ENCODE assay signal across 1 cellular context in genomic region chr1:160193091-160193819, GRCh38.
A peak's percentile ranks its signal among the peaks of the same experiment; 100 is the strongest.
TF ChIP-seq lines count a peak whose summit lies in the region.

No MANE protein-coding gene starts in this region.

TF ChIP-seq in GM12878, 131 proteins besides CTCF, POLR2A, EP300 and RAD21 (continued from another document and continues in another):
- TF ChIP-seq ZBTB11 (CRISPR knock-in tag; IDR thresholded peaks at IDR 0.05) (no peak), LARP7 (IDR thresholded peaks at IDR 0.05) (0 out of 2 replicates have a peak, but pooled peaks have one; percentile 30), YY1 (IDR thresholded peaks at IDR 0.05; ENCODE audit: low read depth, low read length) (peak; percentile 88), ATF2 (IDR thresholded peaks at IDR 0.05; ENCODE audit: low read length) (peak; percentile 82), PBX3 (IDR thresholded peaks at IDR 0.05; ENCODE audit: insufficient replicate concordance, low read depth, low read length) (no peak), MLLT1 (IDR thresholded peaks at IDR 0.05) (no peak), TCF3 (IDR thresholded peaks at IDR 0.05; ENCODE audit: borderline replicate concordance, insufficient read depth, low read depth, low read length) (no peak), CREB1 (IDR thresholded peaks at IDR 0.05; ENCODE audit: low read depth) (no peak), GATAD2B (conservative IDR thresholded peaks at IDR 0.05; ENCODE audit: low read depth) (peak; percentile 62; the same call in 1 of the 2 replicates), BRCA1 (IDR thresholded peaks at IDR 0.05; ENCODE audit: low read depth, low read length) (no peak), HDGF (IDR thresholded peaks at IDR 0.05) (no peak), MYC (IDR thresholded peaks at IDR 0.05; ENCODE audit: insufficient read depth, insufficient read length, insufficient replicate concordance, low read length, severe bottlenecking) (no peak), MEF2A (IDR thresholded peaks at IDR 0.05; ENCODE audit: insufficient read depth, low read depth, low read length) (peak; percentile 75; the same call in 1 of the 2 replicates), WRNIP1 (IDR thresholded peaks at IDR 0.05; ENCODE audit: borderline replicate concordance, low read depth, low read length) (peak; percentile 54; the same call in 1 of the 2 replicates), MEF2B (IDR thresholded peaks at IDR 0.05; ENCODE audit: partially characterized antibody, poor library complexity, severe bottlenecking) (no peak), PAX5 (IDR thresholded peaks at IDR 0.05; ENCODE audit: borderline replicate concordance, low read depth, low read length) (0 out of 2 replicates have a peak, but pooled peaks have one; percentile 36), ATF7 (IDR thresholded peaks at IDR 0.05; ENCODE audit: low read depth) (peak; percentile 97), IRF4 (IDR thresholded peaks at IDR 0.05; ENCODE audit: low read depth, low read length) (peak; percentile 78), POU2F2 (IDR thresholded peaks at IDR 0.05; ENCODE audit: borderline replicate concordance, low read depth, low read length) (peak; percentile 88; the same call in 2 of the 3 replicates), POLR2AphosphoS2 (IDR thresholded peaks at IDR 0.05; ENCODE audit: low read depth, low read length) (no peak), POLR2AphosphoS5 (IDR thresholded peaks at IDR 0.05; ENCODE audit: low read length) (no peak), TCF12 (IDR thresholded peaks at IDR 0.05; ENCODE audit: low read depth, low read length) (0 out of 2 replicates have a peak, but pooled peaks have one; percentile 28), USF2 (IDR thresholded peaks at IDR 0.05; ENCODE audit: borderline replicate concordance, low read depth, low read length) (no peak), NR2C2 (IDR thresholded peaks at IDR 0.05; ENCODE audit: borderline replicate concordance, control insufficient read depth, insufficient read length, low read depth) (no peak), EZH2 (IDR thresholded peaks at IDR 0.05; ENCODE audit: borderline replicate concordance, control insufficient read depth, low read depth, low read length) (no peak), KLF5 (IDR thresholded peaks at IDR 0.05; ENCODE audit: partially characterized antibody) (no peak), CEBPB (IDR thresholded peaks at IDR 0.05; ENCODE audit: borderline replicate concordance in 1 of 2, low read depth in 2 of 2, low read length in 2 of 2) (no peak), BMI1 (IDR thresholded peaks at IDR 0.05; ENCODE audit: borderline replicate concordance) (no peak), ZBTB4 (CRISPR knock-in tag; IDR thresholded peaks at IDR 0.05) (no peak), SMARCA5 (IDR thresholded peaks at IDR 0.05) (peak; percentile 57; the same call in 1 of the 2 replicates), BHLHE40 (IDR thresholded peaks at IDR 0.05; ENCODE audit: borderline replicate concordance in 1 of 2, low read depth in 2 of 2, low read length in 1 of 2) (peak in 1 of 2 experiments; percentile 65; a peak in 1 of 4 replicates), RBBP5 (conservative IDR thresholded peaks at IDR 0.05) (no peak), TCF7 (IDR thresholded peaks at IDR 0.05; ENCODE audit: borderline replicate concordance) (no peak), FOS (IDR thresholded peaks at IDR 0.05; ENCODE audit: borderline replicate concordance, extremely low read depth, insufficient read length) (no peak), E2F8 (IDR thresholded peaks at IDR 0.05; ENCODE audit: low read depth, partially characterized antibody) (no peak), TBL1XR1 (IDR thresholded peaks at IDR 0.05; ENCODE audit: low read depth, low read length) (peak; percentile 81), NR2F1 (conservative IDR thresholded peaks at IDR 0.05) (peak; percentile 51; the same call in 1 of the 2 replicates), ZBTB33 (IDR thresholded peaks at IDR 0.05) (no peak), MXI1 (IDR thresholded peaks at IDR 0.05; ENCODE audit: low read depth, low read length) (no peak), SMAD1 (IDR thresholded peaks at IDR 0.05; ENCODE audit: low read depth, partially characterized antibody) (no peak), EED (IDR thresholded peaks at IDR 0.05; ENCODE audit: low read depth) (0 out of 2 replicates have a peak, but pooled peaks have one; percentile 25), MYB (IDR thresholded peaks at IDR 0.05; ENCODE audit: borderline replicate concordance, low read depth, low read length) (no peak), JUNB (IDR thresholded peaks at IDR 0.05) (no peak; the same call in none of the 2 replicates)
